Comparison of ENCODE assay signal across 11 cellular contexts in the genomic region with DNA sequence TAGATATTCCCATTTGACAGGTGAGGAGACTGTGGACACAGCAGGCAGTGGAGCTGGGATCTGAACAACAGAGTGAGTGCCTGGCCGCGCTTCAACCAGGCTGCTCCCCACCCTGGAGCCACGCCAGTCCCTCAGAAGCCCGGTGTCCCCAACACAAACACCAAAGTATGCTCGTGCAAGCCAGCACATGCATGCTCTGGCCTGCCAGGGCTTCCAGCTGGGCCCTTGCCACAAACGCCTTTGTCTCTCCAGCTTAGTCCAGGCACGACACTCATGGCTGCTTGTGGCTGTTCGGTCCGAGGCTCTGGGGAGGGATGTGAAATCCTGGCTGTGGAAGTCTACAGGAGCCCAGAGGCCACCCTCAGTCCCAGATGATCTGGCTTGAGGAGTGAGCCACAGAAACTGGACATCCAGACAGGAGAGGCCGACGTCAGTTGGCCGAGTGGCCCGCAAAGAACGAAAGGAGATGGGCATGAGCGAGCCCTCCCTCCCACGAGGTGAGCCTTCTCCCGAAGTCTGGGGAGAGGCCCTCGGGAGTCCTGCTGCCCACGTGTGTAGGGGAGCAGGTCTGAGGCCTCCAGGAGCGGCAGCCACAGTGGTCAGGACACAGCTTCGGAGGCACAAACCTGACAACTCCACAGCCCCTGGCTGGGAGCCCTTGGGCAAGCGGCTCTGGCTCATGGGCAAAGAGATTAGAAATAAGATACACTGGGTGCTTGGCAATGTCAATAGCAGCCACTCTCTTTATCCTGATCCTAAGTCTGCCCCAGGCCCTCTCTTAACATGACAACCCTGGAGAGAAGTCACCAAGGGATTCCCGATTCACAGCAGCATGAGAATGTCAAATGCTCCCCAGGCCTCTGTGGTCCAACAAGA.
A peak's percentile ranks its signal among the peaks of the same experiment; 100 is the strongest.
DNase-seq lines count a peak whose midpoint lies in the region; TF ChIP-seq lines count a peak whose summit lies in the region.
"Had no signal": no experiment of that assay in that cellular context is flagged by ENCODE, and none has a peak within 500 bp of the region (broad histone marks: within the 10 kb centered on the region; RNA-seq: fewer than 3 reads in every experiment).

No MANE protein-coding gene starts in this region.

- TF ChIP-seq POLR2A in thyroid gland (IDR thresholded peaks at IDR 0.05) = no peak

- in situ Hi-C loops in ACHN (cut with HindIII; ENCODE audit: low pct_ligation_motif_present, low pct_unique_long_range_greater_than_20kb, low sequenced_read_pairs) = no loop called here

- CTCF ChIA-PET in activated CD4-positive, alpha-beta T cell treated with anti-CD3 and anti-CD28 coated beads, Interleukin-2, amount 10 ng/mL, durations not matched to agents 7 days and 5 days (lab: Charles Lee) = interaction anchor here (1.4 to 4.1 kb wide), 4 partner anchors 14 to 161 kb away, joined by 3 to 18 read pairs (median 7); no protein-coding TSS in a partner anchor

- no peaks in the 10 kb centered on the region for H3K9me3 ChIP-seq in thyroid gland

- intact Hi-C loops in thyroid gland (cut with DNase I) = loop anchor here (5.0 kb wide), 1 partner anchor 156 kb away; no protein-coding TSS in a partner anchor

- no peak for DNase-seq in activated CD4-positive, alpha-beta T cell treated with anti-CD3 and anti-CD28 coated beads, Interleukin-2, amount 10 ng/mL, durations not matched to agents 7 days and 5 days
- DNase-seq in activated CD4-positive, alpha-beta T cell treated with anti-CD3 and anti-CD28 coated beads, Interleukin-2, amount 50 U/mL, for 4 hours = no peak
- peak; percentile 74 for DNase-seq in astrocyte of the hippocampus (ENCODE audit: low read depth, low spot score)
- DNase-seq in hypothalamus (lab: John Stamatoyannopoulos, UW) = peak in 33 of 51 donors; percentile 11 to 64 (median 38)
- no peak for DNase-seq in thyroid gland
- no peak for DNase-seq in dermis blood vessel endothelial cell
- no peak for DNase-seq in ACHN
- DNase-seq in germinal center (ENCODE audit: low spot score) = no peak
- DNase-seq: activated naive CD8-positive, alpha-beta T cell treated with anti-CD3 and anti-CD28 coated beads, Interleukin-2, amount 50 U/mL, for 24 hours; naive B cell had no signal

- peaks cover 46% of the 10 kb centered on the region for H3K4me1 Mint-ChIP-seq in activated CD4-positive, alpha-beta T cell treated with anti-CD3 and anti-CD28 coated beads, Interleukin-2, amount 10 ng/mL, durations not matched to agents 7 days and 5 days
- H3K4me1 Mint-ChIP-seq: IgD-negative memory B cell had no signal

- H3K36me3 Mint-ChIP-seq in activated CD4-positive, alpha-beta T cell treated with anti-CD3 and anti-CD28 coated beads, Interleukin-2, amount 10 ng/mL, durations not matched to agents 7 days and 5 days (ENCODE audit: low read depth) = peaks cover 56% of the 10 kb centered on the region

- H3K27me3 Mint-ChIP-seq in activated CD4-positive, alpha-beta T cell treated with anti-CD3 and anti-CD28 coated beads, Interleukin-2, amount 10 ng/mL, durations not matched to agents 7 days and 5 days = no peaks in the 10 kb centered on the region
- H3K27me3 Mint-ChIP-seq: activated naive CD8-positive, alpha-beta T cell treated with anti-CD3 and anti-CD28 coated beads, Interleukin-2, amount 50 U/mL, for 24 hours; IgD-negative memory B cell; naive B cell had no signal

- H3K4me1 ChIP-seq in thyroid gland = peaks cover 9 to 46% of the 10 kb centered on the region in 2 donors

- H3K27me3 ChIP-seq in thyroid gland = no peaks in the 10 kb centered on the region

- peaks cover 40 to 43% of the 10 kb centered on the region in 2 donors for H3K36me3 ChIP-seq in thyroid gland

- no peaks in the 10 kb centered on the region for H3K9me3 Mint-ChIP-seq in activated CD4-positive, alpha-beta T cell treated with anti-CD3 and anti-CD28 coated beads, Interleukin-2, amount 10 ng/mL, durations not matched to agents 7 days and 5 days
- H3K9me3 Mint-ChIP-seq: activated naive CD8-positive, alpha-beta T cell treated with anti-CD3 and anti-CD28 coated beads, Interleukin-2, amount 50 U/mL, for 24 hours; IgD-negative memory B cell; naive B cell had no signal

- no peak overlapping the region for H3K4me3 Mint-ChIP-seq in activated CD4-positive, alpha-beta T cell treated with anti-CD3 and anti-CD28 coated beads, Interleukin-2, amount 10 ng/mL, durations not matched to agents 7 days and 5 days
- H3K4me3 Mint-ChIP-seq: activated naive CD8-positive, alpha-beta T cell treated with anti-CD3 and anti-CD28 coated beads, Interleukin-2, amount 50 U/mL, for 24 hours; IgD-negative memory B cell had no signal

- WGBS in thyroid gland, 2 donors = 86 to 88% methylated on average over 16 to 19 of the region's 23 CpGs

- TF ChIP-seq CTCF in thyroid gland (IDR thresholded peaks at IDR 0.05) = no peak

- POLR2A ChIA-PET in activated CD4-positive, alpha-beta T cell treated with anti-CD3 and anti-CD28 coated beads, Interleukin-2, amount 10 ng/mL, durations not matched to agents 7 days and 5 days (lab: Charles Lee) = interaction anchor here (0.9 kb wide), 1 partner anchor 171 kb away, joined by 4 read pairs; no protein-coding TSS in a partner anchor

- peak overlapping the region in 2 of 3 donors; percentile 31 to 54 for H3K27ac ChIP-seq in thyroid gland

- no peak overlapping the region for H3K4me3 ChIP-seq in thyroid gland (replicated peaks in 1 of 3)

- H3K27ac Mint-ChIP-seq in activated CD4-positive, alpha-beta T cell treated with anti-CD3 and anti-CD28 coated beads, Interleukin-2, amount 10 ng/mL, durations not matched to agents 7 days and 5 days = peak overlapping the region; percentile 77

Comparison
In these comparisons a context has a peak if more than half of its experiments do, and no peak if none do; other contexts are left out.
1. DNase-seq: peak in astrocyte of the hippocampus (single experiment) and hypothalamus (33 of 51); none in activated CD4-positive, alpha-beta T cell treated with anti-CD3 and anti-CD28 coated beads, Interleukin-2, amount 10 ng/mL, durations not matched to agents 7 days and 5 days (single experiment), activated CD4-positive, alpha-beta T cell treated with anti-CD3 and anti-CD28 coated beads, Interleukin-2, amount 50 U/mL, for 4 hours (0 of 2), thyroid gland (0 of 2), dermis blood vessel endothelial cell (single experiment), ACHN (single experiment) and germinal center (single experiment).